24 cellular contexts compared by ENCODE assay signal in the genomic region with DNA sequence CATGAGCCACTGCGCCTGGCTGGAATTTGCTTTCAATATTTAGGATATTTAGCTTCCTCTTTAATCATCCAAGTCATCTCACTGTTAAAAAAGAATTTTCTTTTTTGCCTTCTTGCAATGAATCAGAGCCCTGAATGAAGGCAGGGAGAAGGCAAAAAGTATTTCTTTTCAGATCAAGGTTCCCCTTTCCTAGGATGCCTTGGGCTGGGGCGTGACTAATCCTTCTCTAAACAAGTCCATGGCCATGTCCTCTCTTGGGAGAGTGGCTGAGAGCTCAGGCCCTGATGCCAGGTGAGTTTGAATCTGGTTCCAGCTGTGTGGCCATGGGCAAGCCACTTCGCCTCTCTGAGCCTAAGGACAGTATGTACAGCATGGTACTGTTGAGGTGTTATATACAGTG.
A peak's percentile ranks its signal among the peaks of the same experiment; 100 is the strongest.
DNase-seq lines count a peak whose midpoint lies in the region; ATAC-seq and TF ChIP-seq lines count a peak whose summit lies in the region.
"Had no signal": no experiment of that assay in that cellular context is flagged by ENCODE, and none has a peak within 500 bp of the region (broad histone marks: within the 10 kb centered on the region; RNA-seq: fewer than 3 reads in every experiment).

No MANE protein-coding gene starts in this region.

- H3K27me3 ChIP-seq in GM23248 (replicated peaks; ENCODE audit: insufficient read depth) (peaks cover 37% of the 10 kb centered on the region), SJCRH30 (no peaks in the 10 kb centered on the region), sigmoid colon (no peaks in the 10 kb centered on the region), hepatocyte (no peaks in the 10 kb centered on the region), Caco-2 (replicated peaks; ENCODE audit: control insufficient read depth, insufficient read depth, low read length) (no peaks in the 10 kb centered on the region)
- H3K27me3 ChIP-seq: thyroid gland had no signal

- H3K79me2 ChIP-seq in GM23248 (ENCODE audit: insufficient read depth) (no peaks in the 10 kb centered on the region), hepatocyte (no peaks in the 10 kb centered on the region)

- POLR2A ChIA-PET in Caco-2 (lab: Charles Lee) = no interaction called here

- intact Hi-C loops in sigmoid colon (cut with DNase I) = loop anchor here (2.0 to 10.0 kb wide), 3 partner anchors 87 to 349 kb away; no protein-coding TSS in a partner anchor
- intact Hi-C loops in Caco-2 (cut with micrococcal nuclease; ENCODE audit: unreplicated experiment) = no loop called here

- CTCF ChIA-PET in Caco-2 (lab: Charles Lee) = interaction anchor here (0.6 kb wide), 1 partner anchor 57 kb away, joined by 4 read pairs; no protein-coding TSS in a partner anchor

- peaks cover 3% of the 10 kb centered on the region for H3K27me3 Mint-ChIP-seq in Caco-2 (ENCODE audit: insufficient read depth, unreplicated experiment)

- TF ChIP-seq CTCF in sigmoid colon (IDR thresholded peaks at IDR 0.05) = no peak
- TF ChIP-seq CTCF in hepatocyte (IDR thresholded peaks at IDR 0.05; ENCODE audit: poor library complexity) = no peak
- no peak for TF ChIP-seq CTCF in Caco-2 (IDR thresholded peaks at IDR 0.05; ENCODE audit: insufficient read depth in 1 of 2, low read depth in 1 of 2, low read length in 1 of 2, severe bottlenecking in 1 of 2, unreplicated experiment in 1 of 2)

- no peaks in the 10 kb centered on the region for H3K36me3 Mint-ChIP-seq in Caco-2 (ENCODE audit: insufficient read depth, unreplicated experiment)
- H3K36me3 Mint-ChIP-seq: CD14-positive monocyte, naive B cell had no signal

- H3K9me3 ChIP-seq in GM23248 (ENCODE audit: low read depth) (no peaks in the 10 kb centered on the region), SJCRH30 (replicated peaks) (no peaks in the 10 kb centered on the region), sigmoid colon (no peaks in the 10 kb centered on the region), hepatocyte (ENCODE audit: low read depth) (no peaks in the 10 kb centered on the region), Caco-2 (no peaks in the 10 kb centered on the region)
- H3K9me3 ChIP-seq: thyroid gland had no signal

- in situ Hi-C loops in GM23248 (cut with MboI) = no loop called here

- no peak overlapping the region for H3K27ac Mint-ChIP-seq in Caco-2 (ENCODE audit: unreplicated experiment)
- H3K27ac Mint-ChIP-seq: activated CD8-positive, alpha-beta T cell treated with anti-CD3 and anti-CD28 coated beads, Interleukin-2, amount 10 ng/mL, durations not matched to agents 7 days and 5 days had no signal

- peak; percentile 18 for DNase-seq in GM23248
- peak; percentile 81 to 87 for DNase-seq in SJCRH30
- DNase-seq in iris pigment epithelial cell (ENCODE audit: low read depth) = peak; percentile 6
- DNase-seq in sigmoid colon = peak; percentile 68
- no peak for DNase-seq in hepatocyte (ENCODE audit: low spot score)
- no peak for DNase-seq in Caco-2
- DNase-seq: activated CD8-positive, alpha-beta T cell treated with anti-CD3 and anti-CD28 coated beads, Interleukin-2, amount 10 ng/mL, durations not matched to agents 7 days and 5 days; activated gamma-delta T cell; activated T-cell treated with anti-CD3 and anti-CD28 coated beads, Interleukin-2, amount 50 U/mL, for 1 hour; amniotic stem cell; dermis blood vessel endothelial cell; glutamatergic neuron; GOT3; Karpas-422; mesenchymal stem cell; naive B cell; NCI-H187 treated with DMSO at 0.1 percent for 48 hours; NCI-H526; stimulated activated naive CD4-positive, alpha-beta T cell treated with Interleukin-2 at 50 U/mL for 16 hours; T-helper 1 cell; thyroid gland had no signal

- H3K4me2 ChIP-seq in GM23248 (ENCODE audit: unreplicated experiment) (no peak overlapping the region), hepatocyte (no peak overlapping the region)

- 57 to 59% methylated on average over 3 of the region's 3 CpGs for WGBS in GM23248 (ENCODE audit: low coverage in 1 of 2, low lambda C conversion rate in 2 of 2, missing lambda C conversion rate in 2 of 2), 2 experiments
- whole genome bisulfite sequencing in sigmoid colon, 2 donors = 75 to 90% methylated on average over 3 of the region's 3 CpGs
- 81% methylated on average over 3 of the region's 3 CpGs for WGBS in hepatocyte (ENCODE audit: low lambda C conversion rate, missing lambda C conversion rate)

- H3K4me3 ChIP-seq in GM23248 (no peak overlapping the region), SJCRH30 (no peak overlapping the region), sigmoid colon (no peak overlapping the region), hepatocyte (no peak overlapping the region), Caco-2 (ENCODE audit: low read depth, low read length) (no peak overlapping the region)
- H3K4me3 ChIP-seq: thyroid gland had no signal

- H3K4me1 Mint-ChIP-seq in Caco-2 (ENCODE audit: low read depth, unreplicated experiment) = no peaks in the 10 kb centered on the region

- H3K4me1 ChIP-seq in GM23248 (ENCODE audit: insufficient read depth) (0 out of 2 replicates have a peak, but pooled peaks cover 3% of the 10 kb centered on the region), SJCRH30 (peaks cover 42% of the 10 kb centered on the region), sigmoid colon (peaks cover 0 to 94% (median 74%) of the 10 kb centered on the region in 4 donors), hepatocyte (ENCODE audit: insufficient read depth) (peaks cover 20% of the 10 kb centered on the region), Caco-2 (no peaks in the 10 kb centered on the region)

- no peak overlapping the region for H3K27ac ChIP-seq in GM23248
- peak overlapping the region; percentile 82 for H3K27ac ChIP-seq in SJCRH30
- peak overlapping the region; percentile 84 to 94 (median 87) for H3K27ac ChIP-seq in sigmoid colon
- H3K27ac ChIP-seq in hepatocyte = no peak overlapping the region
- H3K27ac ChIP-seq: thyroid gland had no signal

- no peak overlapping the region for H3K9ac ChIP-seq in GM23248

- H3K36me3 ChIP-seq in GM23248 (ENCODE audit: low read depth) = no peaks in the 10 kb centered on the region
- H3K36me3 ChIP-seq in SJCRH30 = no peaks in the 10 kb centered on the region
- H3K36me3 ChIP-seq in sigmoid colon = no peaks in the 10 kb centered on the region
- H3K36me3 ChIP-seq in hepatocyte (replicated peaks; ENCODE audit: insufficient read depth, low read depth) = no peaks in the 10 kb centered on the region
- no peaks in the 10 kb centered on the region for H3K36me3 ChIP-seq in Caco-2 (ENCODE audit: control insufficient read depth, insufficient read depth, low read length)
- H3K36me3 ChIP-seq: thyroid gland had no signal

- no peaks in the 10 kb centered on the region for H3K9me3 Mint-ChIP-seq in Caco-2 (ENCODE audit: unreplicated experiment)

- BruUV-seq in Caco-2 (replicated peaks; lab: Mats Ljungman, UMichigan) = no TSS peak

- H2AFZ ChIP-seq in GM23248 = no peak overlapping the region
- no peak overlapping the region for H2AFZ ChIP-seq in hepatocyte

- no peak for TF ChIP-seq EP300 in sigmoid colon (IDR thresholded peaks at IDR 0.05)

- no peaks in the 10 kb centered on the region for H3F3A ChIP-seq in GM23248 (ENCODE audit: insufficient read depth)

- H3K4me3 Mint-ChIP-seq in Caco-2 (ENCODE audit: unreplicated experiment) = no peak overlapping the region
- H3K4me3 Mint-ChIP-seq: activated CD8-positive, alpha-beta T cell treated with anti-CD3 and anti-CD28 coated beads, Interleukin-2, amount 10 ng/mL, durations not matched to agents 7 days and 5 days; CD14-positive monocyte; naive B cell had no signal

- ATAC-seq in GM18861 (IDR thresholded peaks at IDR 0.05; ENCODE audit: unreplicated experiment) = no peak
- ATAC-seq: activated CD4-positive, CD25-positive, alpha-beta regulatory T cell treated with anti-CD3 and anti-CD28 coated beads, Interleukin-2, amount 50 U/mL, for 24 hours; activated CD8-positive, alpha-beta T cell treated with anti-CD3 and anti-CD28 coated beads, Interleukin-2, amount 10 ng/mL, durations not matched to agents 7 days and 5 days had no signal

- no peak for TF ChIP-seq POLR2A in sigmoid colon (IDR thresholded peaks at IDR 0.05)

- no peaks in the 10 kb centered on the region for H3K9me2 ChIP-seq in GM23248 (ENCODE audit: insufficient read depth)
- H3K9me2 ChIP-seq in hepatocyte (replicated peaks; ENCODE audit: insufficient read depth) = no peaks in the 10 kb centered on the region

- no peaks in the 10 kb centered on the region for H4K20me1 ChIP-seq in GM23248 (ENCODE audit: insufficient read depth)
- H4K20me1 ChIP-seq in hepatocyte (ENCODE audit: insufficient read depth, poor library complexity, severe bottlenecking) = no peaks in the 10 kb centered on the region

Comparison
In these comparisons a context has a peak if more than half of its experiments do, and no peak if none do; other contexts are left out.
1. DNase-seq: peak in GM23248 (single experiment), SJCRH30 (2 of 2), iris pigment epithelial cell (single experiment) and sigmoid colon (single experiment); none in hepatocyte (single experiment) and Caco-2 (0 of 2).
2. H3K27ac ChIP-seq: peak in SJCRH30 (single experiment) and sigmoid colon (4 of 4); none in GM23248 (single experiment) and hepatocyte (single experiment).